11 cellular contexts compared by ENCODE assay signal in genomic region chr1:204123376-204123775, GRCh38. TPM values are rescaled to one million over a fixed set of nuclear protein-coding genes. Genes with fewer than 3 reads are reported as not detected.
DNase-seq lines count a peak whose midpoint lies in the region; ATAC-seq, FAIRE-seq and TF ChIP-seq lines count a peak whose summit lies in the region.
"Had no signal": no experiment of that assay in that cellular context is flagged by ENCODE, and none has a peak within 500 bp of the region (broad histone marks: within the 10 kb centered on the region; RNA-seq: fewer than 3 reads in every experiment).

No MANE protein-coding gene starts in this region.

- ATAC-seq in K562 (peak; percentile 79), HepG2 (peak; percentile 42; the same call in 2 of the 3 replicates), HG02763 (IDR thresholded peaks at IDR 0.05; ENCODE audit: unreplicated experiment) (no peak), GM18909 (IDR thresholded peaks at IDR 0.05; ENCODE audit: poor library complexity, unreplicated experiment) (no peak)

- H3K79me2 ChIP-seq in K562 (ENCODE audit: control insufficient read depth, insufficient read depth, low read length) (no peaks in the 10 kb centered on the region), HepG2 (ENCODE audit: insufficient read depth, low read length) (no peaks in the 10 kb centered on the region)

- H3K27ac ChIP-seq in K562 (ENCODE audit: extremely low read depth, low read depth, low read length) = no peak overlapping the region
- no peak overlapping the region for H3K27ac ChIP-seq in HepG2 (ENCODE audit: extremely low read length, insufficient read depth, low read length)
- H3K27ac ChIP-seq in stomach = no peak overlapping the region
- H3K27ac ChIP-seq: epithelial cell of prostate had no signal

- H2AFZ ChIP-seq in K562 (ENCODE audit: low read depth, low read length) (no peak overlapping the region), HepG2 (ENCODE audit: low read length) (no peak overlapping the region)

- H3K4me2 ChIP-seq in K562 (ENCODE audit: insufficient read depth, low read length) (no peak overlapping the region), HepG2 (ENCODE audit: low read depth, low read length) (no peak overlapping the region)

- H3K27me3 ChIP-seq in K562 (ENCODE audit: control insufficient read depth in 2 of 2, insufficient read depth in 2 of 2, low read length in 2 of 2) = peaks cover 41 to 75% of the 10 kb centered on the region in 2 experiments; a peak in 4 of 5 replicates
- no peaks in the 10 kb centered on the region for H3K27me3 ChIP-seq in HepG2 (ENCODE audit: control insufficient read depth in 1 of 2, insufficient read depth in 2 of 2, low read length in 2 of 2)
- H3K27me3 ChIP-seq in stomach = no peaks in the 10 kb centered on the region

- WGBS in K562 (ENCODE audit: insufficient coverage, low coverage, missing lambda C conversion rate) = 1% methylated on average over 9 of the region's 9 CpGs
- 81% methylated on average over 8 of the region's 9 CpGs for WGBS in HepG2 (ENCODE audit: low lambda C conversion rate)
- 71 to 76% (median 74%) methylated on average over 4 to 9 of the region's 9 CpGs for WGBS in stomach, 5 donors

- peaks cover 0 to 3% of the 10 kb centered on the region in 2 experiments; a peak in 1 of 5 replicates for H3K4me1 ChIP-seq in K562 (replicated peaks in 1 of 2; ENCODE audit: control insufficient read depth in 2 of 2, insufficient read depth in 2 of 2, low read length in 2 of 2)
- H3K4me1 ChIP-seq in HepG2 (ENCODE audit: insufficient read depth, low read length) = peaks cover 22% of the 10 kb centered on the region
- peaks cover 0 to 23% (median 15%) of the 10 kb centered on the region in 4 donors for H3K4me1 ChIP-seq in stomach

- FAIRE-seq in K562 (lab: Jason Lieb, UNC) = peak; percentile 44
- no peak for FAIRE-seq in HepG2 (lab: Jason Lieb, UNC)

- peak; percentile 45 to 61 for TF ChIP-seq RAD21 in K562 (CRISPR knock-in tag; conservative IDR thresholded peaks at IDR 0.05 in 1 of 2, IDR thresholded peaks at IDR 0.05 in 1 of 2)
- TF ChIP-seq RAD21 in HepG2 (CRISPR knock-in tag; IDR thresholded peaks at IDR 0.05) = peak; percentile 54

- BruUV-seq in K562 (replicated peaks; lab: Mats Ljungman, UMichigan) (no TSS peak), HepG2 (replicated peaks; lab: Mats Ljungman, UMichigan) (no TSS peak)

- in situ Hi-C loops in K562 (cut with MboI) (no loop called here), HepG2 (cut with HindIII; ENCODE audit: extremely low pct_ligation_motif_present, low pct_unique_long_range_greater_than_20kb) (no loop called here)

- intact Hi-C loops in K562 (cut with micrococcal nuclease) = loop anchor here (10.0 kb wide), 1 partner anchor 499 kb away; the partner anchor contains the start of gene ATP2B4
- intact Hi-C loops in HepG2 (cut with micrococcal nuclease; ENCODE audit: unreplicated experiment) = no loop called here
- intact Hi-C loops in stomach (cut with DNase I; ENCODE audit: low total_unique reads) = no loop called here

- TF ChIP-seq EP300 in K562 (IDR thresholded peaks at IDR 0.05; ENCODE audit: low read length) (no peak), HepG2 (IDR thresholded peaks at IDR 0.05; ENCODE audit: low read depth in 2 of 2, low read length in 2 of 2) (no peak), HepG2 (CRISPR knock-in tag; IDR thresholded peaks at IDR 0.05; ENCODE audit: borderline replicate concordance) (no peak), stomach (IDR thresholded peaks at IDR 0.05) (no peak)

- POLR2A ChIA-PET in K562 (lab: Yijun Ruan, JAX) (no interaction called here), HepG2 (lab: Yijun Ruan, JAX) (no interaction called here)

- TF ChIP-seq CTCF in K562 (IDR thresholded peaks at IDR 0.05 in 2 of 3, conservative IDR thresholded peaks at IDR 0.05 in 1 of 3; ENCODE audit: insufficient read depth in 2 of 3, low read depth in 1 of 3, low read length in 3 of 3) = peak; percentile 53 to 61 (median 57)
- peak; percentile 59 for TF ChIP-seq CTCF in HepG2 (CRISPR knock-in tag; IDR thresholded peaks at IDR 0.05)
- peak in 1 of 7 experiments; percentile 31 for TF ChIP-seq CTCF in stomach (IDR thresholded peaks at IDR 0.05)

- H3K9me1 ChIP-seq in K562 (ENCODE audit: control insufficient read depth, insufficient read depth, low read length) = no peaks in the 10 kb centered on the region

- DNase-seq in AG20443 (ENCODE audit: low spot score) (peak; percentile 47), HuH-7 (ENCODE audit: low spot score) (peak; percentile 44), K562 (ENCODE audit: extremely low read depth in 1 of 4, low spot score in 3 of 4) (peak; percentile 37 to 53 (median 45)), HepG2 (ENCODE audit: low spot score) (no peak), NCI-H774 (lab: John Stamatoyannopoulos, UW) (no peak), stomach (no peak)
- DNase-seq: Kasumi-1 had no signal

- H3K36me3 ChIP-seq in K562 (ENCODE audit: control insufficient read depth, insufficient read depth, low read length) (no peaks in the 10 kb centered on the region), HepG2 (replicated peaks in 1 of 2; ENCODE audit: control insufficient read depth in 1 of 2, insufficient read depth in 2 of 2, low read length in 2 of 2) (peaks cover 30 to 69% of the 10 kb centered on the region in 2 experiments), stomach (peaks cover 16 to 82% (median 82%) of the 10 kb centered on the region in 4 donors)

- no peak overlapping the region for H3K4me3 ChIP-seq in K562
- no peak overlapping the region for H3K4me3 ChIP-seq in HepG2 (replicated peaks in 1 of 3; ENCODE audit: insufficient read depth in 1 of 3, low read depth in 2 of 3, low read length in 3 of 3)
- H3K4me3 ChIP-seq in stomach = no peak overlapping the region

- TF ChIP-seq POLR2A in K562 (conservative IDR thresholded peaks at IDR 0.05) = no peak
- TF ChIP-seq POLR2A in HepG2 (IDR thresholded peaks at IDR 0.05; ENCODE audit: insufficient read depth in 1 of 2, low read depth in 2 of 2, low read length in 2 of 2) = no peak
- no peak for TF ChIP-seq POLR2A in stomach (IDR thresholded peaks at IDR 0.05)

- H4K20me1 ChIP-seq in K562 (replicated peaks; ENCODE audit: control insufficient read depth, insufficient read depth, low read length) = peaks cover 4% of the 10 kb centered on the region
- no peaks in the 10 kb centered on the region for H4K20me1 ChIP-seq in HepG2 (ENCODE audit: insufficient read depth, low read length)

- H3K9ac ChIP-seq in K562 (ENCODE audit: insufficient read depth in 1 of 2, low read depth in 2 of 2, low read length in 2 of 2) = no peak overlapping the region
- H3K9ac ChIP-seq in HepG2 (ENCODE audit: insufficient read depth, low read depth, low read length) = no peak overlapping the region

- H3K9me3 ChIP-seq in K562 (replicated peaks; ENCODE audit: control insufficient read depth, insufficient read depth, low read depth, low read length) (no peaks in the 10 kb centered on the region), HepG2 (ENCODE audit: low read length) (no peaks in the 10 kb centered on the region), stomach (no peaks in the 10 kb centered on the region)

- CTCF ChIA-PET in K562 (lab: Yijun Ruan, JAX; ENCODE audit: low intra/inter-chr PET ratio) (interaction anchor here (0.8 kb wide), 1 partner anchor 253 kb away, joined by 5 read pairs; no protein-coding TSS in a partner anchor), HepG2 (lab: Yijun Ruan, JAX; ENCODE audit: low intra/inter-chr PET ratio, low total read pairs) (interaction anchor here (1.4 kb wide), 1 partner anchor 252 kb away, joined by 6 read pairs; no protein-coding TSS in a partner anchor)

RNA-seq across cellular contexts. Expression of gene ETNK2, which starts 28.5 kb away (rescaled TPM):
- not detected in 2 replicates for total RNA-seq in K562 (2011; cell fraction: chromatin; rRNA removed; ENCODE audit: low replicate concordance)
- total RNA-seq in K562 (2011; cell fraction: nucleolus; rRNA removed) = 0.17 TPM in 1 of 2 replicates, not detected in the other
- not detected in 2 replicates for total RNA-seq in K562 (2011; cell fraction: nucleoplasm; rRNA removed)
- total RNA-seq in K562 (2014; rRNA removed) (0.05 TPM in 1 of 2 replicates, not detected in the other), K562 (2014; rRNA removed; fragmentation: Illumina TruSeq; extraction: Trizol) (not detected in 2 replicates), K562 (2015; rRNA removed; fragmentation: Illumina TruSeq; extraction: Trizol) (not detected in 2 replicates), K562 (2021) (0.13 TPM in 2 replicates), HepG2 (2016; rRNA removed; fragmentation: Illumina TruSeq; extraction: Trizol) (35.3 and 42.8 TPM in 2 replicates), stomach (10 to 100 TPM in 1 of 5 donors, 1 to 10 TPM in 3, under 1 TPM in 1; 0.45 to 12.2 (median 6.6) TPM)
- polyA plus RNA-seq in K562 (2011; rRNA removed) (0.38 and 0.51 TPM in 2 replicates), K562 (2014; fragmentation: Illumina TruSeq; extraction: Trizol) (0.16 and 0.30 TPM in 2 replicates), K562 (2014; fragmentation: Nextera tagmentation; extraction: Ambion mirVana) (not detected), K562 (2014; rRNA removed) (0.03 TPM in 1 of 2 replicates, not detected in the other), HepG2 (2011; rRNA removed) (15.5 and 23.4 TPM in 2 replicates), stomach (1 to 10 TPM; 3.8 to 8.1 (median 7.8) TPM)
- polyA plus RNA-seq in K562 (2011; cell fraction: cytosol; rRNA removed) = 0.44 and 0.58 TPM in 2 replicates
- 0.41 and 0.48 TPM in 2 replicates for polyA plus RNA-seq in K562 (2011; cell fraction: nucleus; rRNA removed)
- 0.04 and 0.08 TPM in 2 replicates for polyA plus RNA-seq in K562 (2012)
- 0.21 and 0.28 TPM in 2 replicates for polyA minus RNA-seq in K562 (2011; rRNA and poly(A)+ RNA removed)
- 0.57 TPM in 1 of 2 replicates, not detected in the other for polyA minus RNA-seq in K562 (2011; cell fraction: cytosol; rRNA and poly(A)+ RNA removed)
- polyA minus RNA-seq in K562 (2011; cell fraction: nucleus; rRNA and poly(A)+ RNA removed) = 0.13 TPM in 1 of 2 replicates, not detected in the other
- 44.9 and 55.4 TPM in 2 replicates for total RNA-seq in HepG2 (2016; cell fraction: cytosol; rRNA removed; fragmentation: Illumina TruSeq; extraction: Trizol; ENCODE audit: low read depth)
- total RNA-seq in HepG2 (2016; cell fraction: insoluble cytoplasmic fraction; rRNA removed; fragmentation: Illumina TruSeq; extraction: Trizol) = 31.7 and 40.5 TPM in 2 replicates
- 91.7 and 102 TPM in 2 replicates for total RNA-seq in HepG2 (2016; cell fraction: membrane; rRNA removed; fragmentation: Illumina TruSeq; extraction: Trizol)
- total RNA-seq in HepG2 (2016; cell fraction: nucleus; rRNA removed; fragmentation: Illumina TruSeq; extraction: Trizol) = 18.1 and 22.1 TPM in 2 replicates
- polyA plus RNA-seq in HepG2 (2011; cell fraction: cytosol; rRNA removed) = 13.9 and 23.8 TPM in 2 replicates
- 5.6 and 10.0 TPM in 2 replicates for polyA plus RNA-seq in HepG2 (2011; cell fraction: nucleus; rRNA removed)
- polyA plus RNA-seq in HepG2 (2012) = 18.2 and 18.3 TPM in 2 replicates
- polyA plus RNA-seq in HepG2 (2016; cell fraction: cytosol; fragmentation: Illumina TruSeq; extraction: Trizol; ENCODE audit: low read depth) = 63.9 and 73.6 TPM in 2 replicates
- polyA plus RNA-seq in HepG2 (2016; cell fraction: insoluble cytoplasmic fraction; fragmentation: Illumina TruSeq; extraction: Trizol; ENCODE audit: low read depth) = 38.8 and 47.8 TPM in 2 replicates
- 98.0 and 100 TPM in 2 replicates for polyA plus RNA-seq in HepG2 (2016; cell fraction: membrane; fragmentation: Illumina TruSeq; extraction: Trizol; ENCODE audit: low read depth)
- polyA plus RNA-seq in HepG2 (2016; cell fraction: nucleus; fragmentation: Illumina TruSeq; extraction: Trizol; ENCODE audit: insufficient read depth, low read depth) = 24.8 and 26.8 TPM in 2 replicates
- polyA minus RNA-seq in HepG2 (2011; rRNA and poly(A)+ RNA removed; ENCODE audit: low replicate concordance) = 1.9 and 16.9 TPM in 2 replicates
- polyA minus RNA-seq in HepG2 (2011; cell fraction: cytosol; rRNA and poly(A)+ RNA removed) = 6.6 and 10.3 TPM in 2 replicates
- 4.9 and 9.0 TPM in 2 replicates for polyA minus RNA-seq in HepG2 (2011; cell fraction: nucleus; rRNA and poly(A)+ RNA removed)

RNA-seq across cellular contexts. Expression of gene REN, which starts 42.8 kb away (rescaled TPM):
- 0.58 and 3.3 TPM in 2 replicates for total RNA-seq in K562 (2011; cell fraction: chromatin; rRNA removed; ENCODE audit: low replicate concordance)
- total RNA-seq in K562 (2011; cell fraction: nucleolus; rRNA removed) = 1.8 and 3.0 TPM in 2 replicates
- 2.1 TPM in 1 of 2 replicates, not detected in the other for total RNA-seq in K562 (2011; cell fraction: nucleoplasm; rRNA removed)
- total RNA-seq in K562 (2014; rRNA removed) (2.7 and 3.6 TPM in 2 replicates), K562 (2014; rRNA removed; fragmentation: Illumina TruSeq; extraction: Trizol) (1.3 and 1.7 TPM in 2 replicates), K562 (2015; rRNA removed; fragmentation: Illumina TruSeq; extraction: Trizol) (8.6 and 9.9 TPM in 2 replicates), K562 (2021) (1.7 and 1.9 TPM in 2 replicates), HepG2 (2016; rRNA removed; fragmentation: Illumina TruSeq; extraction: Trizol) (not detected in 2 replicates), stomach (not detected)
- polyA plus RNA-seq in K562 (2011; rRNA removed) (0.73 and 5.8 TPM in 2 replicates), K562 (2014; fragmentation: Illumina TruSeq; extraction: Trizol) (2.9 and 3.1 TPM in 2 replicates), K562 (2014; fragmentation: Nextera tagmentation; extraction: Ambion mirVana) (1 to 10 TPM; 3.1 to 3.9 TPM), K562 (2014; rRNA removed) (1.9 and 2.0 TPM in 2 replicates), HepG2 (2011; rRNA removed) (0.05 TPM in 1 of 2 replicates, not detected in the other), stomach (under 1 TPM in 1 of 3 donors, not detected in 2; 0.08 TPM)
- 0.87 and 14.1 TPM in 2 replicates for polyA plus RNA-seq in K562 (2011; cell fraction: cytosol; rRNA removed)
- polyA plus RNA-seq in K562 (2011; cell fraction: nucleus; rRNA removed) = 1.0 and 19.2 TPM in 2 replicates
- polyA plus RNA-seq in K562 (2012) = 5.2 and 6.4 TPM in 2 replicates
- polyA minus RNA-seq in K562 (2011; rRNA and poly(A)+ RNA removed) = 0.51 and 7.6 TPM in 2 replicates
- polyA minus RNA-seq in K562 (2011; cell fraction: cytosol; rRNA and poly(A)+ RNA removed) = 3.8 TPM in 1 of 2 replicates, not detected in the other
- 0.44 and 1.3 TPM in 2 replicates for polyA minus RNA-seq in K562 (2011; cell fraction: nucleus; rRNA and poly(A)+ RNA removed)
- total RNA-seq in HepG2 (2016; cell fraction: cytosol; rRNA removed; fragmentation: Illumina TruSeq; extraction: Trizol; ENCODE audit: low read depth) = not detected in 2 replicates
- not detected in 2 replicates for total RNA-seq in HepG2 (2016; cell fraction: insoluble cytoplasmic fraction; rRNA removed; fragmentation: Illumina TruSeq; extraction: Trizol)
- not detected in 2 replicates for total RNA-seq in HepG2 (2016; cell fraction: membrane; rRNA removed; fragmentation: Illumina TruSeq; extraction: Trizol)
- not detected in 2 replicates for total RNA-seq in HepG2 (2016; cell fraction: nucleus; rRNA removed; fragmentation: Illumina TruSeq; extraction: Trizol)
- 0.03 and 0.06 TPM in 2 replicates for polyA plus RNA-seq in HepG2 (2011; cell fraction: cytosol; rRNA removed)
- 0.12 and 0.21 TPM in 2 replicates for polyA plus RNA-seq in HepG2 (2011; cell fraction: nucleus; rRNA removed)
- not detected in 2 replicates for polyA plus RNA-seq in HepG2 (2012)
- polyA plus RNA-seq in HepG2 (2016; cell fraction: cytosol; fragmentation: Illumina TruSeq; extraction: Trizol; ENCODE audit: low read depth) = not detected in 2 replicates
- polyA plus RNA-seq in HepG2 (2016; cell fraction: insoluble cytoplasmic fraction; fragmentation: Illumina TruSeq; extraction: Trizol; ENCODE audit: low read depth) = not detected in 2 replicates
- not detected in 2 replicates for polyA plus RNA-seq in HepG2 (2016; cell fraction: membrane; fragmentation: Illumina TruSeq; extraction: Trizol; ENCODE audit: low read depth)
- polyA plus RNA-seq in HepG2 (2016; cell fraction: nucleus; fragmentation: Illumina TruSeq; extraction: Trizol; ENCODE audit: insufficient read depth, low read depth) = not detected in 2 replicates
- not detected in 2 replicates for polyA minus RNA-seq in HepG2 (2011; rRNA and poly(A)+ RNA removed; ENCODE audit: low replicate concordance)
- not detected in 2 replicates for polyA minus RNA-seq in HepG2 (2011; cell fraction: cytosol; rRNA and poly(A)+ RNA removed)
- polyA minus RNA-seq in HepG2 (2011; cell fraction: nucleus; rRNA and poly(A)+ RNA removed) = not detected in 2 replicates
- polyA plus RNA-seq: neural cell had no signal

RNA-seq across cellular contexts. Expression of gene SOX13, which starts 50.5 kb away (rescaled TPM):
- 0.12 TPM in 1 of 2 replicates, not detected in the other for total RNA-seq in K562 (2011; cell fraction: chromatin; rRNA removed; ENCODE audit: low replicate concordance)
- 0.13 TPM in 1 of 2 replicates, not detected in the other for total RNA-seq in K562 (2011; cell fraction: nucleolus; rRNA removed)
- total RNA-seq in K562 (2011; cell fraction: nucleoplasm; rRNA removed) = not detected in 2 replicates
- total RNA-seq in K562 (2014; rRNA removed) (not detected in 2 replicates), K562 (2014; rRNA removed; fragmentation: Illumina TruSeq; extraction: Trizol) (not detected in 2 replicates), K562 (2015; rRNA removed; fragmentation: Illumina TruSeq; extraction: Trizol) (not detected in 2 replicates), K562 (2021) (0.25 and 0.35 TPM in 2 replicates), HepG2 (2016; rRNA removed; fragmentation: Illumina TruSeq; extraction: Trizol) (9.3 and 13.3 TPM in 2 replicates), stomach (10 to 100 TPM; 10.5 to 42.6 (median 11.9) TPM)
- polyA plus RNA-seq in K562 (2011; rRNA removed) (0.06 and 0.11 TPM in 2 replicates), K562 (2014; fragmentation: Illumina TruSeq; extraction: Trizol) (0.03 TPM in 1 of 2 replicates, not detected in the other), K562 (2014; fragmentation: Nextera tagmentation; extraction: Ambion mirVana) (not detected), K562 (2014; rRNA removed) (0.07 TPM in 1 of 2 replicates, not detected in the other), HepG2 (2011; rRNA removed) (15.8 and 19.0 TPM in 2 replicates), stomach (1 to 10 TPM; 4.1 to 7.3 (median 7.2) TPM)
- 0.10 and 0.16 TPM in 2 replicates for polyA plus RNA-seq in K562 (2011; cell fraction: cytosol; rRNA removed)
- polyA plus RNA-seq in K562 (2011; cell fraction: nucleus; rRNA removed) = 0.13 and 0.31 TPM in 2 replicates
- 0.08 and 0.32 TPM in 2 replicates for polyA plus RNA-seq in K562 (2012)
- 0.11 and 0.21 TPM in 2 replicates for polyA minus RNA-seq in K562 (2011; rRNA and poly(A)+ RNA removed)
- 2.0 TPM in 1 of 2 replicates, not detected in the other for polyA minus RNA-seq in K562 (2011; cell fraction: cytosol; rRNA and poly(A)+ RNA removed)
- polyA minus RNA-seq in K562 (2011; cell fraction: nucleus; rRNA and poly(A)+ RNA removed) = under 0.01 and 0.11 TPM in 2 replicates
- 19.4 and 23.0 TPM in 2 replicates for total RNA-seq in HepG2 (2016; cell fraction: cytosol; rRNA removed; fragmentation: Illumina TruSeq; extraction: Trizol; ENCODE audit: low read depth)
- total RNA-seq in HepG2 (2016; cell fraction: insoluble cytoplasmic fraction; rRNA removed; fragmentation: Illumina TruSeq; extraction: Trizol) = 9.5 and 12.4 TPM in 2 replicates
- 7.5 and 8.0 TPM in 2 replicates for total RNA-seq in HepG2 (2016; cell fraction: membrane; rRNA removed; fragmentation: Illumina TruSeq; extraction: Trizol)
- 11.8 and 12.5 TPM in 2 replicates for total RNA-seq in HepG2 (2016; cell fraction: nucleus; rRNA removed; fragmentation: Illumina TruSeq; extraction: Trizol)
- polyA plus RNA-seq in HepG2 (2011; cell fraction: cytosol; rRNA removed) = 11.5 and 12.7 TPM in 2 replicates
- 51.5 and 56.0 TPM in 2 replicates for polyA plus RNA-seq in HepG2 (2011; cell fraction: nucleus; rRNA removed)
- 12.2 and 14.5 TPM in 2 replicates for polyA plus RNA-seq in HepG2 (2012)
- polyA plus RNA-seq in HepG2 (2016; cell fraction: cytosol; fragmentation: Illumina TruSeq; extraction: Trizol; ENCODE audit: low read depth) = 1.2 and 1.3 TPM in 2 replicates
- polyA plus RNA-seq in HepG2 (2016; cell fraction: insoluble cytoplasmic fraction; fragmentation: Illumina TruSeq; extraction: Trizol; ENCODE audit: low read depth) = 12.0 and 16.7 TPM in 2 replicates
- 3.4 and 3.9 TPM in 2 replicates for polyA plus RNA-seq in HepG2 (2016; cell fraction: membrane; fragmentation: Illumina TruSeq; extraction: Trizol; ENCODE audit: low read depth)
- 29.9 and 34.7 TPM in 2 replicates for polyA plus RNA-seq in HepG2 (2016; cell fraction: nucleus; fragmentation: Illumina TruSeq; extraction: Trizol; ENCODE audit: insufficient read depth, low read depth)
- 50.6 and 65.9 TPM in 2 replicates for polyA minus RNA-seq in HepG2 (2011; rRNA and poly(A)+ RNA removed; ENCODE audit: low replicate concordance)
- 12.0 and 12.7 TPM in 2 replicates for polyA minus RNA-seq in HepG2 (2011; cell fraction: cytosol; rRNA and poly(A)+ RNA removed)
- polyA minus RNA-seq in HepG2 (2011; cell fraction: nucleus; rRNA and poly(A)+ RNA removed) = 40.8 and 41.1 TPM in 2 replicates

Comparison
In these comparisons a context has a peak if more than half of its experiments do, and no peak if none do; other contexts are left out.
1. DNase-seq: peak in AG20443 (single experiment), HuH-7 (single experiment) and K562 (4 of 4); none in HepG2 (single experiment), NCI-H774 (single experiment) and stomach (single experiment).
2. ATAC-seq: peak in K562 (single experiment) and HepG2 (single experiment); none in HG02763 (single experiment) and GM18909 (single experiment).
3. RNA of gene SOX13, which starts 50.5 kb away (total RNA-seq): 7.5 to 23.0 TPM in HepG2 and 10.5 to 42.6 TPM in stomach; 0.12 to 0.35 TPM in K562; every median in the first group is over 4 times any median in the second.